Comparison of ENCODE assay signal across 3 cellular contexts in genomic region chr6:11800531-11800930, GRCh38. TPM values are rescaled to one million over a fixed set of nuclear protein-coding genes. Genes with fewer than 3 reads are reported as not detected.
"Had no signal": no experiment of that assay in that cellular context is flagged by ENCODE, and none has a peak within 500 bp of the region (broad histone marks: within the 10 kb centered on the region; RNA-seq: fewer than 3 reads in every experiment).

No MANE protein-coding gene starts in this region.

RNA-seq across cellular contexts. Expression of gene ADTRP, which starts 21.9 kb away (rescaled TPM):
- total RNA-seq: osteocyte, psoas muscle, thoracic aorta had no signal
